1 cellular context compared by ENCODE assay signal in genomic region chr2:37232131-37232933, GRCh38.
A peak's percentile ranks its signal among the peaks of the same experiment; 100 is the strongest.
TF ChIP-seq lines count a peak whose summit lies in the region.

No MANE protein-coding gene starts in this region.

TF ChIP-seq in H1, 55 proteins besides CTCF, POLR2A, EP300 and RAD21:
- TF ChIP-seq CHD2 (IDR thresholded peaks at IDR 0.05; ENCODE audit: low read length) (no peak), POLR2AphosphoS5 (IDR thresholded peaks at IDR 0.05; ENCODE audit: low read depth, low read length) (0 out of 2 replicates have a peak, but pooled peaks have one; percentile 4)
TF ChIP-seq in H1: peak in this region for 1.
